1 cellular context compared by ENCODE assay signal in genomic region chr5:151224372-151224771, GRCh38.
A peak's percentile ranks its signal among the peaks of the same experiment; 100 is the strongest.
TF ChIP-seq lines count a peak whose summit lies in the region.

No MANE protein-coding gene starts in this region.

TF ChIP-seq in GM12878, 131 proteins besides CTCF, POLR2A, EP300 and RAD21 (continued from another document):
- TF ChIP-seq, protein P1, sequence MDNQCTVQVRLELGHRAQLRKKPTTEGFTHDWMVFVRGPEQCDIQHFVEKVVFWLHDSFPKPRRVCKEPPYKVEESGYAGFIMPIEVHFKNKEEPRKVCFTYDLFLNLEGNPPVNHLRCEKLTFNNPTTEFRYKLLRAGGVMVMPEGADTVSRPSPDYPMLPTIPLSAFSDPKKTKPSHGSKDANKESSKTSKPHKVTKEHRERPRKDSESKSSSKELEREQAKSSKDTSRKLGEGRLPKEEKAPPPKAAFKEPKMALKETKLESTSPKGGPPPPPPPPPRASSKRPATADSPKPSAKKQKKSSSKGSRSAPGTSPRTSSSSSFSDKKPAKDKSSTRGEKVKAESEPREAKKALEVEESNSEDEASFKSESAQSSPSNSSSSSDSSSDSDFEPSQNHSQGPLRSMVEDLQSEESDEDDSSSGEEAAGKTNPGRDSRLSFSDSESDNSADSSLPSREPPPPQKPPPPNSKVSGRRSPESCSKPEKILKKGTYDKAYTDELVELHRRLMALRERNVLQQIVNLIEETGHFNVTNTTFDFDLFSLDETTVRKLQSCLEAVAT (IDR thresholded peaks at IDR 0.05): peak; percentile 89
- TF ChIP-seq RCOR1 (conservative IDR thresholded peaks at IDR 0.05; ENCODE audit: low read depth, low read length): no peak
- 0 out of 2 replicates have a peak, but pooled peaks have one; percentile 27 for TF ChIP-seq MAX (IDR thresholded peaks at IDR 0.05; ENCODE audit: low read depth, low read length)
- TF ChIP-seq ZBTB33 (IDR thresholded peaks at IDR 0.05): 0 out of 2 replicates have a peak, but pooled peaks have one; percentile 49
- TF ChIP-seq SMARCA5 (IDR thresholded peaks at IDR 0.05): peak; percentile 20; the same call in 1 of the 2 replicates
- TF ChIP-seq CHD2 (IDR thresholded peaks at IDR 0.05; ENCODE audit: borderline replicate concordance, low read depth, low read length): no peak
- no peak for TF ChIP-seq CBFB (IDR thresholded peaks at IDR 0.05; ENCODE audit: low read depth)
- TF ChIP-seq CREM (IDR thresholded peaks at IDR 0.05; ENCODE audit: low read depth): no peak
- TF ChIP-seq SPI1 (IDR thresholded peaks at IDR 0.05; ENCODE audit: borderline replicate concordance, insufficient read depth, low read depth, low read length): peak; percentile 85
- TF ChIP-seq SIX5 (IDR thresholded peaks at IDR 0.05; ENCODE audit: low read depth, low read length, severe bottlenecking): no peak
- TF ChIP-seq ATF7 (IDR thresholded peaks at IDR 0.05; ENCODE audit: low read depth): 0 out of 2 replicates have a peak, but pooled peaks have one; percentile 10
- no peak; the same call in 1 of the 2 replicates for TF ChIP-seq ATF2 (IDR thresholded peaks at IDR 0.05; ENCODE audit: low read length)
- TF ChIP-seq ZBED1 (IDR thresholded peaks at IDR 0.05; ENCODE audit: borderline replicate concordance): no peak
- no peak for TF ChIP-seq KDM1A (IDR thresholded peaks at IDR 0.05; ENCODE audit: borderline replicate concordance)
- peak; percentile 86 for TF ChIP-seq RAD51 (IDR thresholded peaks at IDR 0.05)
- no peak for TF ChIP-seq PRDM15 (CRISPR knock-in tag; IDR thresholded peaks at IDR 0.05)
- no peak for TF ChIP-seq YY1 (IDR thresholded peaks at IDR 0.05; ENCODE audit: low read depth, low read length)
- TF ChIP-seq NBN (IDR thresholded peaks at IDR 0.05): 0 out of 2 replicates have a peak, but pooled peaks have one; percentile 48
- no peak for TF ChIP-seq DPF2 (IDR thresholded peaks at IDR 0.05)
- TF ChIP-seq BMI1 (IDR thresholded peaks at IDR 0.05; ENCODE audit: borderline replicate concordance): no peak
- no peak for TF ChIP-seq IRF4 (IDR thresholded peaks at IDR 0.05; ENCODE audit: low read depth, low read length)
- peak; percentile 42; the same call in 1 of the 2 replicates for TF ChIP-seq USF2 (IDR thresholded peaks at IDR 0.05; ENCODE audit: borderline replicate concordance, low read depth, low read length)
- no peak for TF ChIP-seq ZNF592 (IDR thresholded peaks at IDR 0.05)
- TF ChIP-seq SUZ12 (IDR thresholded peaks at IDR 0.05; ENCODE audit: unreplicated experiment): no peak
- peak; percentile 10; the same call in 1 of the 2 replicates for TF ChIP-seq HDGF (IDR thresholded peaks at IDR 0.05)
- 0 out of 2 replicates have a peak, but pooled peaks have one; percentile 9 for TF ChIP-seq CBX5 (IDR thresholded peaks at IDR 0.05; ENCODE audit: low read depth)
- TF ChIP-seq POU2F2 (IDR thresholded peaks at IDR 0.05; ENCODE audit: borderline replicate concordance, low read depth, low read length): peak; percentile 21; the same call in 1 of the 3 replicates
- peak; percentile 31 for TF ChIP-seq RUNX3 (IDR thresholded peaks at IDR 0.05; ENCODE audit: low read length)
- TF ChIP-seq, protein P2, sequence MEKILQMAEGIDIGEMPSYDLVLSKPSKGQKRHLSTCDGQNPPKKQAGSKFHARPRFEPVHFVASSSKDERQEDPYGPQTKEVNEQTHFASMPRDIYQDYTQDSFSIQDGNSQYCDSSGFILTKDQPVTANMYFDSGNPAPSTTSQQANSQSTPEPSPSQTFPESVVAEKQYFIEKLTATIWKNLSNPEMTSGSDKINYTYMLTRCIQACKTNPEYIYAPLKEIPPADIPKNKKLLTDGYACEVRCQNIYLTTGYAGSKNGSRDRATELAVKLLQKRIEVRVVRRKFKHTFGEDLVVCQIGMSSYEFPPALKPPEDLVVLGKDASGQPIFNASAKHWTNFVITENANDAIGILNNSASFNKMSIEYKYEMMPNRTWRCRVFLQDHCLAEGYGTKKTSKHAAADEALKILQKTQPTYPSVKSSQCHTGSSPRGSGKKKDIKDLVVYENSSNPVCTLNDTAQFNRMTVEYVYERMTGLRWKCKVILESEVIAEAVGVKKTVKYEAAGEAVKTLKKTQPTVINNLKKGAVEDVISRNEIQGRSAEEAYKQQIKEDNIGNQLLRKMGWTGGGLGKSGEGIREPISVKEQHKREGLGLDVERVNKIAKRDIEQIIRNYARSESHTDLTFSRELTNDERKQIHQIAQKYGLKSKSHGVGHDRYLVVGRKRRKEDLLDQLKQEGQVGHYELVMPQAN (conservative IDR thresholded peaks at IDR 0.05): no peak
- TF ChIP-seq SREBF2 (IDR thresholded peaks at IDR 0.05; ENCODE audit: low read length): no peak
- no peak for TF ChIP-seq SMC3 (IDR thresholded peaks at IDR 0.05; ENCODE audit: borderline replicate concordance, low read length)
